ENCODE assay signal across 17 cellular contexts in genomic region chr4:79663865-79664264, GRCh38.
DNase-seq lines count a peak whose midpoint lies in the region; ATAC-seq, FAIRE-seq and TF ChIP-seq lines count a peak whose summit lies in the region.
"Had no signal": no experiment of that assay in that cellular context is flagged by ENCODE, and none has a peak within 500 bp of the region (broad histone marks: within the 10 kb centered on the region; RNA-seq: fewer than 3 reads in every experiment).

No MANE protein-coding gene starts in this region.

- H2AFZ ChIP-seq in GM23338 (peak overlapping the region; percentile 29; the same call in 1 of the 2 replicates), K562 (ENCODE audit: low read depth, low read length) (no peak overlapping the region)

- H3K36me3 ChIP-seq in GM23338 (ENCODE audit: insufficient read depth) = peaks cover 5% of the 10 kb centered on the region; the same call in 1 of the 2 replicates
- no peaks in the 10 kb centered on the region for H3K36me3 ChIP-seq in K562 (ENCODE audit: control insufficient read depth, insufficient read depth, low read length)
- H3K36me3 ChIP-seq in prostate gland = no peaks in the 10 kb centered on the region
- no peaks in the 10 kb centered on the region for H3K36me3 ChIP-seq in breast epithelium
- H3K36me3 ChIP-seq: BLaER1 treated with 17β-estradiol and CSF1 and Interleukin-3, amounts not matched to agents 10 nM and 100 nM had no signal

- H3K9me1 ChIP-seq in K562 (ENCODE audit: control insufficient read depth, insufficient read depth, low read length) = no peaks in the 10 kb centered on the region

- 43% methylated on average over 4 of the region's 4 CpGs for WGBS in K562 (ENCODE audit: insufficient coverage, low coverage, missing lambda C conversion rate)
- 88% methylated on average over 4 of the region's 4 CpGs for WGBS in prostate gland

- POLR2A ChIA-PET in K562 (lab: Yijun Ruan, JAX) = no interaction called here

- no peaks in the 10 kb centered on the region for H3F3A ChIP-seq in GM23338 (replicated peaks; ENCODE audit: low read depth)

- no peak overlapping the region for H3K27ac Mint-ChIP-seq in GM23338
- H3K27ac Mint-ChIP-seq: B cell; CD8-positive, alpha-beta T cell had no signal

- TF ChIP-seq POLR2A in K562 (conservative IDR thresholded peaks at IDR 0.05) = no peak
- no peak for TF ChIP-seq POLR2A in prostate gland (IDR thresholded peaks at IDR 0.05)
- TF ChIP-seq POLR2A in breast epithelium (IDR thresholded peaks at IDR 0.05) = no peak

- ATAC-seq in GM23338 (no peak), K562 (no peak)
- ATAC-seq in stimulated activated naive CD8-positive, alpha-beta T cell treated with anti-CD3 and anti-CD28 coated beads, Interleukin-15, Interleukin-2, amounts not matched to agents 100 U/mL and 50 U/mL, for 24 hours = no peak
- ATAC-seq: CD8-positive, alpha-beta T cell had no signal

- no peaks in the 10 kb centered on the region for H3K4me1 Mint-ChIP-seq in GM23338

- H3K9me3 ChIP-seq in K562 (replicated peaks; ENCODE audit: control insufficient read depth, insufficient read depth, low read depth, low read length) = peaks cover 5% of the 10 kb centered on the region
- H3K9me3 ChIP-seq in prostate gland = no peaks in the 10 kb centered on the region
- peaks cover 0 to 3% of the 10 kb centered on the region in 2 donors for H3K9me3 ChIP-seq in breast epithelium

- H3K27ac ChIP-seq in GM23338 (ENCODE audit: low read depth) (no peak overlapping the region), K562 (ENCODE audit: extremely low read depth, low read depth, low read length) (no peak overlapping the region), prostate gland (peak overlapping the region; percentile 60 to 73), breast epithelium (no peak overlapping the region)
- H3K27ac ChIP-seq: BLaER1 treated with 17β-estradiol and CSF1 and Interleukin-3, amounts not matched to agents 10 nM and 100 nM had no signal

- H4K20me1 ChIP-seq in GM23338 (replicated peaks; ENCODE audit: insufficient read depth) (no peaks in the 10 kb centered on the region), K562 (replicated peaks; ENCODE audit: control insufficient read depth, insufficient read depth, low read length) (no peaks in the 10 kb centered on the region)
- H4K20me1 ChIP-seq: BLaER1 treated with 17β-estradiol and CSF1 and Interleukin-3, amounts not matched to agents 10 nM and 100 nM had no signal

- intact Hi-C loops in K562 (cut with micrococcal nuclease) = no loop called here
- intact Hi-C loops in prostate gland (cut with DNase I) = no loop called here
- intact Hi-C loops in breast epithelium (cut with DNase I; ENCODE audit: low total_unique reads) = no loop called here

- no peaks in the 10 kb centered on the region; the same call in 1 of the 2 replicates for H3K9me2 ChIP-seq in GM23338 (ENCODE audit: insufficient read depth)

- no TSS peak for BruUV-seq in K562 (replicated peaks; lab: Mats Ljungman, UMichigan)

- FAIRE-seq in K562 (lab: Jason Lieb, UNC) = peak; percentile 49
- FAIRE-seq: GM12878, H54 had no signal

- DNase-seq in GM23338 (ENCODE audit: low spot score) (peak; percentile 5), NCI-H2107 (lab: John Stamatoyannopoulos, UW) (peak; percentile 0), K562 (ENCODE audit: extremely low read depth in 1 of 4, low spot score in 3 of 4) (no peak), prostate gland (ENCODE audit: low spot score) (no peak), breast epithelium (ENCODE audit: low spot score in 2 of 2) (no peak), islet precursor cell (no peak), NCI-H1417 (lab: John Stamatoyannopoulos, UW) (no peak)
- DNase-seq in stimulated activated naive CD8-positive, alpha-beta T cell treated with anti-CD3 and anti-CD28 coated beads, Interleukin-15, Interleukin-2, amounts not matched to agents 100 U/mL and 50 U/mL, for 24 hours = no peak
- DNase-seq: Calu3; CD8-positive, alpha-beta T cell; DMS79 treated with DMSO at 0.1 percent for 48 hours; EL; HCEC 1CT had no signal

- H3K4me3 Mint-ChIP-seq in GM23338 = no peak overlapping the region
- H3K4me3 Mint-ChIP-seq: B cell; CD8-positive, alpha-beta T cell had no signal

- in situ Hi-C loops in K562 (cut with MboI) = no loop called here

- TF ChIP-seq RAD21 in K562 (CRISPR knock-in tag; conservative IDR thresholded peaks at IDR 0.05 in 1 of 2, IDR thresholded peaks at IDR 0.05 in 1 of 2) = no peak

- no peaks in the 10 kb centered on the region for H3K4me1 ChIP-seq in GM23338 (ENCODE audit: insufficient read depth)
- no peaks in the 10 kb centered on the region for H3K4me1 ChIP-seq in K562 (replicated peaks in 1 of 2; ENCODE audit: control insufficient read depth in 2 of 2, insufficient read depth in 2 of 2, low read length in 2 of 2)
- H3K4me1 ChIP-seq in prostate gland (replicated peaks) = no peaks in the 10 kb centered on the region
- no peaks in the 10 kb centered on the region for H3K4me1 ChIP-seq in breast epithelium
- H3K4me1 ChIP-seq: BLaER1 treated with 17β-estradiol and CSF1 and Interleukin-3, amounts not matched to agents 10 nM and 100 nM had no signal

- CTCF ChIA-PET in K562 (lab: Yijun Ruan, JAX; ENCODE audit: low intra/inter-chr PET ratio) = no interaction called here

- H3K9ac ChIP-seq in K562 (ENCODE audit: insufficient read depth in 1 of 2, low read depth in 2 of 2, low read length in 2 of 2) = no peak overlapping the region
- H3K9ac ChIP-seq: BLaER1 treated with 17β-estradiol and CSF1 and Interleukin-3, amounts not matched to agents 10 nM and 100 nM had no signal

- peaks cover 25% of the 10 kb centered on the region for H3K9me3 Mint-ChIP-seq in GM23338

- TF ChIP-seq EP300 in K562 (IDR thresholded peaks at IDR 0.05; ENCODE audit: low read length) = no peak

- no peaks in the 10 kb centered on the region for H3K79me2 ChIP-seq in GM23338 (replicated peaks; ENCODE audit: insufficient read depth)
- H3K79me2 ChIP-seq in K562 (ENCODE audit: control insufficient read depth, insufficient read depth, low read length) = no peaks in the 10 kb centered on the region

- H3K4me3 ChIP-seq in GM23338 (no peak overlapping the region), K562 (no peak overlapping the region), prostate gland (no peak overlapping the region), breast epithelium (no peak overlapping the region)
- H3K4me3 ChIP-seq: BLaER1 treated with 17β-estradiol and CSF1 and Interleukin-3, amounts not matched to agents 10 nM and 100 nM; GM12878 had no signal

- H3K4me2 ChIP-seq in GM23338 (no peak overlapping the region), K562 (ENCODE audit: insufficient read depth, low read length) (no peak overlapping the region)
- H3K4me2 ChIP-seq: BLaER1 treated with 17β-estradiol and CSF1 and Interleukin-3, amounts not matched to agents 10 nM and 100 nM had no signal

- H3K27me3 ChIP-seq in GM23338 (ENCODE audit: insufficient read depth) (no peaks in the 10 kb centered on the region), K562 (ENCODE audit: control insufficient read depth in 2 of 2, insufficient read depth in 2 of 2, low read length in 2 of 2) (no peaks in the 10 kb centered on the region), prostate gland (replicated peaks; ENCODE audit: insufficient read depth) (no peaks in the 10 kb centered on the region), breast epithelium (no peaks in the 10 kb centered on the region)
- H3K27me3 ChIP-seq: BLaER1 treated with 17β-estradiol and CSF1 and Interleukin-3, amounts not matched to agents 10 nM and 100 nM had no signal

- TF ChIP-seq CTCF in GM23338 (conservative IDR thresholded peaks at IDR 0.05; ENCODE audit: low read depth in 2 of 2) (no peak), K562 (IDR thresholded peaks at IDR 0.05 in 2 of 3, conservative IDR thresholded peaks at IDR 0.05 in 1 of 3; ENCODE audit: insufficient read depth in 2 of 3, low read depth in 1 of 3, low read length in 3 of 3) (no peak), prostate gland (IDR thresholded peaks at IDR 0.05) (no peak), breast epithelium (IDR thresholded peaks at IDR 0.05) (no peak)

- H3K36me3 Mint-ChIP-seq in GM23338 (ENCODE audit: low read depth) = peaks cover 21% of the 10 kb centered on the region
- H3K36me3 Mint-ChIP-seq: CD8-positive, alpha-beta T cell had no signal

- H3K27me3 Mint-ChIP-seq in GM23338 (ENCODE audit: insufficient read depth, low read depth, poor library complexity) = peaks cover 2% of the 10 kb centered on the region

TF ChIP-seq in GM23338, 12 proteins besides CTCF, POLR2A, EP300 and RAD21 (continues in another document):
- TF ChIP-seq NANOG (IDR thresholded peaks at IDR 0.05; ENCODE audit: borderline replicate concordance) (no peak), STAT1 (IDR thresholded peaks at IDR 0.05; ENCODE audit: unreplicated experiment) (no peak), ETS1 (IDR thresholded peaks at IDR 0.05) (no peak), EZH2phosphoT487 (IDR thresholded peaks at IDR 0.05; ENCODE audit: unreplicated experiment) (no peak), ZNF114 (CRISPR knock-in tag; IDR thresholded peaks at IDR 0.05) (no peak), JUNB (IDR thresholded peaks at IDR 0.05; ENCODE audit: unreplicated experiment) (no peak)

TF ChIP-seq in K562, 482 proteins besides CTCF, POLR2A, EP300 and RAD21 (continues in another document):
- TF ChIP-seq PURB (CRISPR knock-in tag; IDR thresholded peaks at IDR 0.05; ENCODE audit: low read depth) (no peak), NCOA1 (IDR thresholded peaks at IDR 0.05; ENCODE audit: low read depth) (no peak), SUPT5H (IDR thresholded peaks at IDR 0.05) (no peak), CREB5 (CRISPR knock-in tag; IDR thresholded peaks at IDR 0.05) (no peak), SAFB (IDR thresholded peaks at IDR 0.05; ENCODE audit: borderline replicate concordance, low read depth, low read length) (no peak)

Comparison
In these comparisons a context has a peak if more than half of its experiments do, and no peak if none do; other contexts are left out.
1. DNase-seq: peak in GM23338 (single experiment) and NCI-H2107 (single experiment); none in K562 (0 of 4), prostate gland (single experiment), breast epithelium (0 of 2), islet precursor cell (single experiment), stimulated activated naive CD8-positive, alpha-beta T cell treated with anti-CD3 and anti-CD28 coated beads, Interleukin-15, Interleukin-2, amounts not matched to agents 100 U/mL and 50 U/mL, for 24 hours (single experiment) and NCI-H1417 (0 of 3).
2. H3K27ac ChIP-seq: peak in prostate gland (2 of 2); none in GM23338 (single experiment), K562 (single experiment) and breast epithelium (0 of 2).